In the genomic region with DNA sequence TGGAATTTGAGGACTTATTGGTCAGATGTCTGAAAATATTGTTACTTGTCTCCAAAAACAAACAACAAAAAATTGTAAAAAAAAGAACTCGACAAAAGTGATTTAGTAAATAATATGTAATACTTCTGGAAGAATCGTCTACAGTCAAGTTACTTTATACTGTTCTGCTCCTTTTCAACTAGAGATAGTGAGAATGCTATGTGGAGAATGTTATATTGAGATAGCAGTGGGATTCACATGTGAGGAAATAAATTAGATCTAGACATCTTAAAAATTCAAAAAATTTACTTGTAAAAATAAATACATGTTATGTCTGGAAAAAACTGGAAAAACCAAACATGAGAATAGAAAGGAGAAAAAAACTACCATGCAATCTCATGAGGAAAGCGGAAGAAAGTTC, we compare ENCODE assay signal across 29 cellular contexts.
"Had no signal": no experiment of that assay in that cellular context is flagged by ENCODE, and none has a peak within 500 bp of the region (broad histone marks: within the 10 kb centered on the region; RNA-seq: fewer than 3 reads in every experiment).

No MANE protein-coding gene starts in this region.

- H3K36me3 ChIP-seq: ovary, prostate gland had no signal

- H3K4me3 Mint-ChIP-seq: naive thymus-derived CD4-positive, alpha-beta T cell; natural killer cell treated with Interleukin-12 subunit alpha and Interleukin-12 subunit beta and Interleukin-15 and Interleukin-18, amount 100 ng/mL, for 72 hours; stimulated activated effector memory CD8-positive, alpha-beta T cell treated with anti-CD3 and anti-CD28 coated beads, Interleukin-12 subunit alpha, Interleukin-12 subunit beta, amount 100 ng/mL, for 72 hours; stimulated activated naive CD8-positive, alpha-beta T cell treated with anti-CD3 and anti-CD28 coated beads, Interleukin-15, Interleukin-2, amounts not matched to agents 100 ng/mL and 50 ng/mL, for 24 hours had no signal

- H3K4me2 ChIP-seq: hepatocyte had no signal

- H2AFZ ChIP-seq: hepatocyte had no signal

- H3K27me3 ChIP-seq: hepatocyte, left lung, ovary, spleen, suprapubic skin, tibial artery, upper lobe of right lung had no signal

- DNase-seq: kidney; left colon; left lung; lower lobe of right lung; mammary epithelial cell; mesendoderm; midbrain; mucosa of descending colon; naive thymus-derived CD4-positive, alpha-beta T cell; ovary; posterior cingulate gyrus; retina; right cardiac atrium; small intestine; spleen; stimulated activated CD4-positive, alpha-beta T cell treated with anti-CD3 and anti-CD28 coated beads, Interleukin-4, amount 100 ng/mL, for 24 hours; stimulated activated naive CD4-positive, alpha-beta T cell; tibial artery; upper lobe of right lung had no signal

- H3K27me3 Mint-ChIP-seq: naive thymus-derived CD4-positive, alpha-beta T cell; natural killer cell treated with Interleukin-12 subunit alpha and Interleukin-12 subunit beta and Interleukin-15 and Interleukin-18, amount 100 ng/mL, for 72 hours; stimulated activated naive CD8-positive, alpha-beta T cell treated with anti-CD3 and anti-CD28 coated beads, Interleukin-15, Interleukin-2, amounts not matched to agents 100 ng/mL and 50 ng/mL, for 24 hours had no signal

- H3K4me1 Mint-ChIP-seq: stimulated activated effector memory CD8-positive, alpha-beta T cell treated with anti-CD3 and anti-CD28 coated beads, Interleukin-12 subunit alpha, Interleukin-12 subunit beta, amount 100 ng/mL, for 72 hours had no signal

- H3K9me3 Mint-ChIP-seq: natural killer cell treated with Interleukin-12 subunit alpha and Interleukin-12 subunit beta and Interleukin-15 and Interleukin-18, amount 100 ng/mL, for 72 hours; stimulated activated effector memory CD8-positive, alpha-beta T cell treated with anti-CD3 and anti-CD28 coated beads, Interleukin-12 subunit alpha, Interleukin-12 subunit beta, amount 100 ng/mL, for 72 hours; stimulated activated naive CD8-positive, alpha-beta T cell treated with anti-CD3 and anti-CD28 coated beads, Interleukin-15, Interleukin-2, amounts not matched to agents 100 ng/mL and 50 ng/mL, for 24 hours had no signal

- FAIRE-seq: islet of Langerhans, kidney, small intestine, urothelium cell line had no signal

- H3K27ac ChIP-seq: hepatocyte, left lung, lower lobe of right lung, ovary, prostate gland, spleen, suprapubic skin, thoracic aorta, tibial artery, upper lobe of right lung had no signal

- H3K27ac Mint-ChIP-seq: natural killer cell treated with Interleukin-12 subunit alpha and Interleukin-12 subunit beta and Interleukin-15 and Interleukin-18, amount 100 ng/mL, for 72 hours; stimulated activated naive CD8-positive, alpha-beta T cell treated with anti-CD3 and anti-CD28 coated beads, Interleukin-15, Interleukin-2, amounts not matched to agents 100 ng/mL and 50 ng/mL, for 24 hours had no signal

- H3K4me3 ChIP-seq: hepatocyte, left lung, lower lobe of right lung, mucosa of descending colon, ovary, prostate gland, spleen, suprapubic skin, thoracic aorta, tibial artery, upper lobe of right lung had no signal

- H3K4me1 ChIP-seq: lower lobe of right lung, prostate gland, suprapubic skin, tibial artery, upper lobe of right lung had no signal

- ATAC-seq: left lung; lower lobe of right lung; mucosa of descending colon; naive thymus-derived CD4-positive, alpha-beta T cell; natural killer cell treated with Interleukin-12 subunit alpha and Interleukin-12 subunit beta and Interleukin-15 and Interleukin-18, amount 100 ng/mL, for 72 hours; right cardiac atrium; sciatic nerve; stimulated activated effector memory CD8-positive, alpha-beta T cell treated with anti-CD3 and anti-CD28 coated beads, Interleukin-12 subunit alpha, Interleukin-12 subunit beta, amount 100 ng/mL, for 72 hours; upper lobe of right lung had no signal

- H3K79me2 ChIP-seq: hepatocyte had no signal

- H3K9me3 ChIP-seq: left lung, lower lobe of right lung, mucosa of descending colon, ovary, prostate gland, spleen, suprapubic skin, thoracic aorta, tibial artery, upper lobe of right lung had no signal
